Comparison of ENCODE assay signal across 9 cellular contexts in genomic region chr4:183348706-183349659, GRCh38. TPM values are rescaled to one million over a fixed set of nuclear protein-coding genes. Genes with fewer than 3 reads are reported as not detected.
DNase-seq lines count a peak whose midpoint lies in the region; ATAC-seq and TF ChIP-seq lines count a peak whose summit lies in the region.
"Had no signal": no experiment of that assay in that cellular context is flagged by ENCODE, and none has a peak within 500 bp of the region (broad histone marks: within the 10 kb centered on the region; RNA-seq: fewer than 3 reads in every experiment).

No MANE protein-coding gene starts in this region.

- no peaks in the 10 kb centered on the region for H3K36me3 ChIP-seq in ACC112 (ENCODE audit: insufficient read depth, low read length)

- peaks cover 23% of the 10 kb centered on the region for H3K4me1 ChIP-seq in ACC112 (ENCODE audit: control insufficient read depth, insufficient read depth, low read length, unreplicated experiment)

- peaks cover 11% of the 10 kb centered on the region for H3K4me1 Mint-ChIP-seq in activated T-cell treated with anti-CD3 and anti-CD28 coated beads, Interleukin-2, amount 50 U/mL, for 4 hours (ENCODE audit: low read depth)

- H3K27me3 ChIP-seq in ACC112 (ENCODE audit: insufficient read depth, low read length) = no peaks in the 10 kb centered on the region

- intact Hi-C loops in left colon (cut with DNase I, micrococcal nuclease) = no loop called here

- H2AFZ ChIP-seq in ACC112 (ENCODE audit: low read length, unreplicated experiment) = peak overlapping the region; percentile 38

- TF ChIP-seq CTCF in HFF-Myc (IDR thresholded peaks at IDR 0.05; ENCODE audit: low read depth, low read length, missing control alignments) = no peak

- H3K79me2 ChIP-seq in ACC112 (ENCODE audit: control insufficient read depth, insufficient read depth, low read length, unreplicated experiment) = no peaks in the 10 kb centered on the region

- H3K9me3 Mint-ChIP-seq in activated T-cell treated with anti-CD3 and anti-CD28 coated beads, Interleukin-2, amount 50 U/mL, for 4 hours = no peaks in the 10 kb centered on the region

- DNase-seq in HFF-Myc (ENCODE audit: extremely low read depth, low read depth) (peak; percentile 96), islet precursor cell (peak; percentile 53), LoVo (ENCODE audit: low spot score) (no peak), left colon (no peak)
- no peak for DNase-seq in activated T-cell treated with anti-CD3 and anti-CD28 coated beads, Interleukin-2, amount 50 U/mL, for 4 hours

- H3K36me3 Mint-ChIP-seq in activated T-cell treated with anti-CD3 and anti-CD28 coated beads, Interleukin-2, amount 50 U/mL, for 4 hours (ENCODE audit: insufficient read depth) = no peaks in the 10 kb centered on the region

- peaks cover 33% of the 10 kb centered on the region for H3K27me3 Mint-ChIP-seq in activated T-cell treated with anti-CD3 and anti-CD28 coated beads, Interleukin-2, amount 50 U/mL, for 4 hours (ENCODE audit: low read depth)

- peak; percentile 79 to 87 for ATAC-seq in activated T-cell treated with anti-CD3 and anti-CD28 coated beads, Interleukin-2, amount 50 U/mL, for 4 hours
- ATAC-seq in GM18520 (IDR thresholded peaks at IDR 0.05; ENCODE audit: unreplicated experiment) (no peak), HG02763 (IDR thresholded peaks at IDR 0.05; ENCODE audit: unreplicated experiment) (no peak), left colon (no peak)

- peak overlapping the region; percentile 80 for H3K27ac ChIP-seq in ACC112 (ENCODE audit: low read depth, low read length)

- H3K4me3 Mint-ChIP-seq in activated T-cell treated with anti-CD3 and anti-CD28 coated beads, Interleukin-2, amount 50 U/mL, for 4 hours = no peak overlapping the region

- no peak overlapping the region for H3K4me3 ChIP-seq in ACC112 (ENCODE audit: low read depth, low read length)
- peak overlapping the region; percentile 39 for H3K4me3 ChIP-seq in HFF-Myc (replicated peaks; ENCODE audit: low read depth, low read length)

RNA-seq across cellular contexts. Expression of gene CLDN24, which starts 26.8 kb away (rescaled TPM):
- total RNA-seq in activated T-cell treated with anti-CD3 and anti-CD28 coated beads, Interleukin-2, amount 50 U/mL, for 4 hours = not detected
- not detected for total RNA-seq in left colon
- total RNA-seq: HT-29 had no signal

RNA-seq across cellular contexts. Expression of gene CLDN22, which starts 28.9 kb away (rescaled TPM):
- not detected for total RNA-seq in activated T-cell treated with anti-CD3 and anti-CD28 coated beads, Interleukin-2, amount 50 U/mL, for 4 hours
- total RNA-seq in left colon = not detected
- total RNA-seq: HT-29 had no signal

Comparison
In these comparisons a context has a peak if more than half of its experiments do, and no peak if none do; other contexts are left out.
1. DNase-seq: peak in HFF-Myc (single experiment) and islet precursor cell (single experiment); none in activated T-cell treated with anti-CD3 and anti-CD28 coated beads, Interleukin-2, amount 50 U/mL, for 4 hours (single experiment), LoVo (single experiment) and left colon (0 of 2).
2. ATAC-seq: peak in activated T-cell treated with anti-CD3 and anti-CD28 coated beads, Interleukin-2, amount 50 U/mL, for 4 hours (2 of 2); none in GM18520 (single experiment), HG02763 (single experiment) and left colon (single experiment).